ENCODE assay signal across 8 cellular contexts in genomic region chr15:99106417-99107220, GRCh38. TPM values are rescaled to one million over a fixed set of nuclear protein-coding genes. Genes with fewer than 3 reads are reported as not detected.
DNase-seq lines count a peak whose midpoint lies in the region; ATAC-seq and TF ChIP-seq lines count a peak whose summit lies in the region.
"Had no signal": no experiment of that assay in that cellular context is flagged by ENCODE, and none has a peak within 500 bp of the region (broad histone marks: within the 10 kb centered on the region; RNA-seq: fewer than 3 reads in every experiment).

No MANE protein-coding gene starts in this region.

- no peak overlapping the region for H3K27ac Mint-ChIP-seq in HFFc6
- H3K27ac Mint-ChIP-seq: stimulated activated naive B cell treated with anti-CD40 and anti-IgM and Interleukin-4, amounts not matched to agents 10 μg/mL and 1 μg/mL and 100 μg/mL, for 72 hours had no signal

- H3K27me3 ChIP-seq in adipocyte (replicated peaks; ENCODE audit: control insufficient read depth, insufficient read depth, low read length) (no peaks in the 10 kb centered on the region), spleen (replicated peaks in 1 of 7) (peaks cover 0 to 73% (median 39%) of the 10 kb centered on the region in 7 donors)

- no peaks in the 10 kb centered on the region for H3K36me3 Mint-ChIP-seq in HFFc6 (ENCODE audit: low read depth)
- H3K36me3 Mint-ChIP-seq: stimulated activated naive B cell treated with anti-CD40 and anti-IgM and Interleukin-4, amounts not matched to agents 10 μg/mL and 1 μg/mL and 100 μg/mL, for 72 hours had no signal

- peak overlapping the region in 2 of 8 donors; percentile 60 to 68 for H3K27ac ChIP-seq in spleen

- intact Hi-C loops in spleen (cut with DNase I; ENCODE audit: low total_unique reads) = loop anchor here (2.0 kb wide), 1 partner anchor 106 kb away; no protein-coding TSS in a partner anchor

- H3K27me3 Mint-ChIP-seq in HFFc6 (ENCODE audit: insufficient read depth) = peaks cover 3% of the 10 kb centered on the region; the same call in 1 of the 2 replicates

- H3K4me1 ChIP-seq in adipocyte (ENCODE audit: control insufficient read depth, insufficient read depth, low read length) = peaks cover 49% of the 10 kb centered on the region
- peaks cover 5 to 39% (median 26%) of the 10 kb centered on the region in 6 donors for H3K4me1 ChIP-seq in spleen

- H3K4me3 ChIP-seq in adipocyte (ENCODE audit: low read length) = peak overlapping the region; percentile 73
- H3K4me3 ChIP-seq in spleen = peak overlapping the region in 6 of 8 donors; percentile 39 to 77 (median 54)

- no peaks in the 10 kb centered on the region for H3K9me3 ChIP-seq in adipocyte (ENCODE audit: control insufficient read depth, low read length)
- H3K9me3 ChIP-seq in spleen = no peaks in the 10 kb centered on the region

- DNase-seq in HFFc6 (no peak), adipocyte (ENCODE audit: low read depth) (no peak), iris pigment epithelial cell (ENCODE audit: low read depth) (peak; percentile 56), spleen (peak; percentile 53), SK-N-DZ (ENCODE audit: low spot score) (no peak), NCI-H187 treated with DMSO at 0.1 percent for 48 hours (lab: John Stamatoyannopoulos, UW) (no peak)
- DNase-seq: stimulated activated naive B cell treated with anti-CD40 and anti-IgM and Interleukin-4, amounts not matched to agents 10 μg/mL and 1 μg/mL and 100 μg/mL, for 72 hours had no signal

- H3K9me3 Mint-ChIP-seq in HFFc6 = no peaks in the 10 kb centered on the region
- H3K9me3 Mint-ChIP-seq: stimulated activated naive B cell treated with anti-CD40 and anti-IgM and Interleukin-4, amounts not matched to agents 10 μg/mL and 1 μg/mL and 100 μg/mL, for 72 hours had no signal

- no peak for ATAC-seq in HG02571 (IDR thresholded peaks at IDR 0.05; ENCODE audit: unreplicated experiment)

- WGBS in spleen, 5 donors = 50 to 60% (median 54%) methylated on average over 14 to 15 of the region's 15 CpGs

- TF ChIP-seq POLR2A in spleen (IDR thresholded peaks at IDR 0.05) = no peak

- H3K4me3 Mint-ChIP-seq in HFFc6 = peak overlapping the region; percentile 70

- H3K4me1 Mint-ChIP-seq in HFFc6 (ENCODE audit: low read depth) = peaks cover 9% of the 10 kb centered on the region

- TF ChIP-seq CTCF in HFFc6 (IDR thresholded peaks at IDR 0.05) (no peak), spleen (IDR thresholded peaks at IDR 0.05 in 8 of 11, conservative IDR thresholded peaks at IDR 0.05 in 3 of 11) (no peak)

- H3K36me3 ChIP-seq in adipocyte (ENCODE audit: control insufficient read depth, insufficient read depth, low read length, severe bottlenecking) (no peaks in the 10 kb centered on the region), spleen (no peaks in the 10 kb centered on the region)

- peak overlapping the region; percentile 34 for H3K9ac ChIP-seq in adipocyte (ENCODE audit: low read length)

RNA-seq across cellular contexts. Expression of gene SYNM, which starts 1.7 kb away (rescaled TPM):
- total RNA-seq in HFFc6 (2021; fragmentation: NEBNext Ultra II Directional; extraction: Animal tissue kit (Norgen Biotek cat#: 25700)) = 1 to 10 TPM; 4.6 to 7.6 (median 7.4) TPM
- 1 to 10 TPM; 3.3 to 9.4 (median 4.1) TPM for total RNA-seq in spleen
- polyA plus RNA-seq in spleen = 10 to 100 TPM in 1 of 3 donors, 1 to 10 TPM in 2; 4.1 to 10.7 (median 4.2) TPM
- polyA plus RNA-seq in SK-N-DZ (2014; cell fraction: cytosol; rRNA removed) = 5.9 and 6.0 TPM in 2 replicates
- 14.7 and 23.6 TPM in 2 replicates for polyA plus RNA-seq in SK-N-DZ (2014; cell fraction: nucleus; rRNA removed)

Comparison
In these comparisons a context has a peak if more than half of its experiments do, and no peak if none do; other contexts are left out.
1. DNase-seq: peak in iris pigment epithelial cell (single experiment) and spleen (single experiment); none in HFFc6 (single experiment), adipocyte (single experiment), SK-N-DZ (single experiment) and NCI-H187 treated with DMSO at 0.1 percent for 48 hours (single experiment).